Comparison of ENCODE assay signal across 9 cellular contexts in genomic region chr7:49773082-49773938, GRCh38. TPM values are rescaled to one million over a fixed set of nuclear protein-coding genes. Genes with fewer than 3 reads are reported as not detected.
A peak's percentile ranks its signal among the peaks of the same experiment; 100 is the strongest.
DNase-seq lines count a peak whose midpoint lies in the region; FAIRE-seq and TF ChIP-seq lines count a peak whose summit lies in the region.
"Had no signal": no experiment of that assay in that cellular context is flagged by ENCODE, and none has a peak within 500 bp of the region (broad histone marks: within the 10 kb centered on the region; RNA-seq: fewer than 3 reads in every experiment).

Gene VWC2, plus strand, starts transcription at chr7:49773638. Its CDS starts 1,798 bp downstream, at chr7:49775436.

- peaks cover 21% of the 10 kb centered on the region for H4K20me1 ChIP-seq in neural progenitor cell (ENCODE audit: low read depth)

- peak within 1 kb of the TSS; percentile 94 for H2AFZ ChIP-seq in neural progenitor cell (replicated peaks)

- intact Hi-C loops in CD14-positive monocyte (cut with micrococcal nuclease), result no loop called here
- intact Hi-C loops in esophagus squamous epithelium (cut with DNase I), result no loop called here

- H3K27ac ChIP-seq in HUES64 (ENCODE audit: low read depth, low read length) (no peak within 1 kb of the TSS), esophagus squamous epithelium (peak within 1 kb of the TSS in 1 of 4 donors; percentile 45), neural progenitor cell (no peak within 1 kb of the TSS)
- H3K27ac ChIP-seq: neutrophil had no signal

- H3K36me3 Mint-ChIP-seq in CD14-positive monocyte, result peaks cover 0 to 4% of the 10 kb centered on the region in 2 donors
- H3K36me3 Mint-ChIP-seq in neural progenitor cell, result no peaks in the 10 kb centered on the region
- peaks cover 7% of the 10 kb centered on the region for H3K36me3 Mint-ChIP-seq in HFFc6 (ENCODE audit: low read depth)

- DNase-seq in CD14-positive monocyte (ENCODE audit: low spot score) (no peak), esophagus squamous epithelium (lab: John Stamatoyannopoulos, UW) (no peak), neural progenitor cell (ENCODE audit: low spot score) (peak; percentile 80), SHP77 (lab: John Stamatoyannopoulos, UW) (no peak), HFFc6 (no peak), D721Med (ENCODE audit: insufficient read length, low spot score) (no peak), NCI-H1105 treated with DMSO at 0.1 percent for 48 hours (lab: John Stamatoyannopoulos, UW) (no peak)

- H3K4me1 Mint-ChIP-seq in CD14-positive monocyte, result peaks cover 7% of the 10 kb centered on the region
- H3K4me1 Mint-ChIP-seq in neural progenitor cell, result peaks cover 10% of the 10 kb centered on the region
- H3K4me1 Mint-ChIP-seq in HFFc6 (ENCODE audit: low read depth), result no peaks in the 10 kb centered on the region

- H3K4me3 ChIP-seq in HUES64 (ENCODE audit: low read length) (peak within 1 kb of the TSS; percentile 55), esophagus squamous epithelium (peak within 1 kb of the TSS; percentile 42 to 65 (median 54)), neural progenitor cell (peak within 1 kb of the TSS; percentile 69)

- no peaks in the 10 kb centered on the region for H3K4me1 ChIP-seq in HUES64 (ENCODE audit: insufficient read depth, low read length)
- peaks cover 13 to 38% (median 16%) of the 10 kb centered on the region in 3 donors for H3K4me1 ChIP-seq in esophagus squamous epithelium
- peaks cover 17% of the 10 kb centered on the region for H3K4me1 ChIP-seq in neural progenitor cell

- no peak for TF ChIP-seq POLR2A in esophagus squamous epithelium (IDR thresholded peaks at IDR 0.05)

- no peak within 1 kb of the TSS for H3K9ac ChIP-seq in HUES64 (ENCODE audit: low read depth, low read length)
- H3K9ac ChIP-seq in neural progenitor cell, result no peak within 1 kb of the TSS

- H3K27me3 Mint-ChIP-seq in CD14-positive monocyte (ENCODE audit: low read depth in 3 of 3), result peaks cover 59 to 85% (median 67%) of the 10 kb centered on the region in 3 donors
- peaks cover 54% of the 10 kb centered on the region for H3K27me3 Mint-ChIP-seq in neural progenitor cell (ENCODE audit: insufficient read depth, low read depth)
- no peaks in the 10 kb centered on the region; the same call in none of the 2 replicates for H3K27me3 Mint-ChIP-seq in HFFc6 (ENCODE audit: insufficient read depth)

- WGBS in HUES64, result 2% methylated on average over 83 of the region's 83 CpGs
- WGBS in esophagus squamous epithelium, 2 donors, result 4 to 6% methylated on average over 26 to 30 of the region's 83 CpGs

- H3K79me2 ChIP-seq in neural progenitor cell (ENCODE audit: low read depth), result no peaks in the 10 kb centered on the region

- H3K27ac Mint-ChIP-seq in CD14-positive monocyte (no peak within 1 kb of the TSS), neural progenitor cell (no peak within 1 kb of the TSS), HFFc6 (no peak within 1 kb of the TSS)

- no peak for TF ChIP-seq CTCF in CD14-positive monocyte (IDR thresholded peaks at IDR 0.05)
- TF ChIP-seq CTCF in esophagus squamous epithelium (IDR thresholded peaks at IDR 0.05), result no peak
- no peak for TF ChIP-seq CTCF in neural progenitor cell (IDR thresholded peaks at IDR 0.05)
- TF ChIP-seq CTCF in HFFc6 (IDR thresholded peaks at IDR 0.05), result no peak
- no peak for TF ChIP-seq CTCF in D721Med (IDR thresholded peaks at IDR 0.05; ENCODE audit: insufficient read depth, missing control alignments)

- peaks cover 81% of the 10 kb centered on the region for H3K27me3 ChIP-seq in HUES64 (ENCODE audit: insufficient read depth, low read length)
- peaks cover 0 to 70% (median 0%) of the 10 kb centered on the region in 4 donors for H3K27me3 ChIP-seq in esophagus squamous epithelium
- peaks cover 84% of the 10 kb centered on the region for H3K27me3 ChIP-seq in neural progenitor cell

- peaks cover 14% of the 10 kb centered on the region for H3F3A ChIP-seq in neural progenitor cell (ENCODE audit: low read depth)

- no peaks in the 10 kb centered on the region for H3K36me3 ChIP-seq in HUES64 (ENCODE audit: insufficient read depth, low read length)
- H3K36me3 ChIP-seq in esophagus squamous epithelium, result no peaks in the 10 kb centered on the region
- H3K36me3 ChIP-seq in neural progenitor cell, result no peaks in the 10 kb centered on the region
- H3K36me3 ChIP-seq: neutrophil had no signal

- H3K4me3 Mint-ChIP-seq in CD14-positive monocyte, result peak within 1 kb of the TSS; percentile 61 to 88
- H3K4me3 Mint-ChIP-seq in neural progenitor cell, result peak within 1 kb of the TSS; percentile 90
- no peak within 1 kb of the TSS for H3K4me3 Mint-ChIP-seq in HFFc6

- H3K9me3 Mint-ChIP-seq in CD14-positive monocyte, result peaks cover 0 to 9% (median 2%) of the 10 kb centered on the region in 7 donors
- no peaks in the 10 kb centered on the region for H3K9me3 Mint-ChIP-seq in neural progenitor cell
- H3K9me3 Mint-ChIP-seq in HFFc6, result peaks cover 48% of the 10 kb centered on the region

- peak within 1 kb of the TSS; percentile 100 for H3K4me2 ChIP-seq in neural progenitor cell

- FAIRE-seq in D721Med (lab: Jason Lieb, UNC), result no peak

- H3K9me3 ChIP-seq in HUES64 (ENCODE audit: insufficient read depth, low read depth, low read length) (no peaks in the 10 kb centered on the region), esophagus squamous epithelium (no peaks in the 10 kb centered on the region), neural progenitor cell (ENCODE audit: low read depth) (no peaks in the 10 kb centered on the region)
- H3K9me3 ChIP-seq: neutrophil had no signal

RNA-seq across cellular contexts. Expression of gene VWC2, which starts in this region (rescaled TPM):
- not detected for polyA plus RNA-seq in CD14-positive monocyte
- polyA plus RNA-seq in HUES64 (2013, experiment 1 of 2), result 0.10 TPM
- 0.19 TPM for polyA plus RNA-seq in HUES64 (2013, experiment 2 of 2)
- under 1 TPM; under 0.01 to 0.19 (median 0.09) TPM for total RNA-seq in esophagus squamous epithelium
- 0.03 TPM in 1 of 2 replicates, not detected in the other for total RNA-seq in neural progenitor cell (ENCODE audit: low replicate concordance)
- not detected for total RNA-seq in HFFc6 (2021; fragmentation: NEBNext Ultra II Directional; extraction: Animal tissue kit (Norgen Biotek cat#: 25700))

Comparison
In these comparisons a context has a peak if more than half of its experiments do, and no peak if none do; other contexts are left out.
1. Peak in DNase-seq, H3K4me3 ChIP-seq and H3K4me2 ChIP-seq in neural progenitor cell; RNA of the gene not detected or under 1 TPM.